Comparison of ENCODE assay signal across 8 cellular contexts in the genomic region with DNA sequence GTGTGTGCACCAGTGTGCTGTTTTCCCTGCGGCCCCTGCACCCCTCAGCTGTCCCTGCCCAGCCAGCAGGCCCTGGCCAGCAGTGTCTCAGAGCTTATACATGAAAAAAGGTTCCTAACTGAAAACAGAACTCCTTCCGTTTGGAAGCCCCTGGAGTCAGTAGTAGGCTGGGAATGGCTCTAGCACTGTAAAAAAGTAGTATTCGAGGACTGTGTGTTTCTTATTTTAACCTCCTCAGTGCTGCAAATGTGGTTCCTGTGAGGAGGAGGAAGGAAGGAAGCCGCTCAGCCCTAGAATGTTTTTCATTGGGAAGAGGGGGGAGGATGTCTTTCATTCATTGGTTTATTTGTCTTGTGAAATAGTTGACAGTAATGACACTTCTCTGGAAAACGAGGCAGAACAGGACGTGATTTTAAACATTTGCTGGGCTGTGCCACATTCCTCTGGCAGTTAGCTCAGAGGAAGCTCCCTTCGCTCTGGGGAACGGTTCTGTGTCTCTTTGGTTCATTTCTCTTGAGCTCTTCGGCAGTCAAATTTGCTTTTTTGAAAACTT.
DNase-seq lines count a peak whose midpoint lies in the region; ATAC-seq, FAIRE-seq and TF ChIP-seq lines count a peak whose summit lies in the region.

No MANE protein-coding gene starts in this region.

- FAIRE-seq in HepG2 (lab: Jason Lieb, UNC): no peak

- H3K27me3 ChIP-seq in colonic mucosa (no peaks in the 10 kb centered on the region), HepG2 (ENCODE audit: control insufficient read depth in 1 of 2, insufficient read depth in 2 of 2, low read length in 2 of 2) (no peaks in the 10 kb centered on the region; a peak in 1 of 5 replicates), suprapubic skin (no peaks in the 10 kb centered on the region)

- TF ChIP-seq RAD21 in HepG2 (CRISPR knock-in tag; IDR thresholded peaks at IDR 0.05): no peak

- peak overlapping the region; percentile 97 for H3K27ac Mint-ChIP-seq in stimulated activated naive CD8-positive, alpha-beta T cell treated with anti-CD3 and anti-CD28 coated beads, Interleukin-15, Interleukin-2, amounts not matched to agents 100 ng/mL and 50 ng/mL, for 24 hours

- H3K4me3 Mint-ChIP-seq in stimulated activated naive CD8-positive, alpha-beta T cell treated with anti-CD3 and anti-CD28 coated beads, Interleukin-15, Interleukin-2, amounts not matched to agents 100 ng/mL and 50 ng/mL, for 24 hours: peak overlapping the region; percentile 92

- H3K4me1 Mint-ChIP-seq in stimulated activated naive CD8-positive, alpha-beta T cell treated with anti-CD3 and anti-CD28 coated beads, Interleukin-15, Interleukin-2, amounts not matched to agents 100 ng/mL and 50 ng/mL, for 24 hours (ENCODE audit: low read depth): peaks cover 68% of the 10 kb centered on the region

- no peaks in the 10 kb centered on the region for H3K9me3 Mint-ChIP-seq in stimulated activated naive CD8-positive, alpha-beta T cell treated with anti-CD3 and anti-CD28 coated beads, Interleukin-15, Interleukin-2, amounts not matched to agents 100 ng/mL and 50 ng/mL, for 24 hours

- intact Hi-C loops in colonic mucosa (cut with DNase I): no loop called here
- intact Hi-C loops in HepG2 (cut with micrococcal nuclease; ENCODE audit: unreplicated experiment): loop anchor here (2.0 to 5.0 kb wide), 3 partner anchors 27 to 73 kb away; no protein-coding TSS in a partner anchor

- TF ChIP-seq CTCF in colonic mucosa (IDR thresholded peaks at IDR 0.05): no peak
- no peak for TF ChIP-seq CTCF in HepG2 (CRISPR knock-in tag; IDR thresholded peaks at IDR 0.05)
- TF ChIP-seq CTCF in suprapubic skin (IDR thresholded peaks at IDR 0.05): no peak

- H3K9ac ChIP-seq in colonic mucosa (ENCODE audit: low read depth in 2 of 2, low read length in 2 of 2) (peak overlapping the region; percentile 78 to 95), HepG2 (ENCODE audit: insufficient read depth, low read depth, low read length) (peak overlapping the region; percentile 98)

- POLR2A ChIA-PET in HepG2 (lab: Yijun Ruan, JAX): interaction anchor here (0.6 to 7.5 kb wide), 14 partner anchors 8 to 95 kb away, joined by 3 to 108 read pairs (median 12); no protein-coding TSS in a partner anchor

- TF ChIP-seq POLR2A in HepG2 (IDR thresholded peaks at IDR 0.05; ENCODE audit: insufficient read depth in 1 of 2, low read depth in 2 of 2, low read length in 2 of 2) (peak; percentile 43 to 68; a peak in 3 of 4 replicates), suprapubic skin (IDR thresholded peaks at IDR 0.05) (peak; percentile 39 to 52)

- CTCF ChIA-PET in HepG2 (lab: Yijun Ruan, JAX; ENCODE audit: low intra/inter-chr PET ratio, low total read pairs): interaction anchor here (1.5 kb wide), 1 partner anchor 37 kb away, joined by 7 read pairs; no protein-coding TSS in a partner anchor

- peak overlapping the region; percentile 89 for H3K27ac ChIP-seq in colonic mucosa
- H3K27ac ChIP-seq in HepG2 (ENCODE audit: extremely low read length, insufficient read depth, low read length): peak overlapping the region; percentile 93
- peak overlapping the region; percentile 96 for H3K27ac ChIP-seq in suprapubic skin

- H3K36me3 ChIP-seq in colonic mucosa: no peaks in the 10 kb centered on the region
- H3K36me3 ChIP-seq in HepG2 (replicated peaks in 1 of 2; ENCODE audit: control insufficient read depth in 1 of 2, insufficient read depth in 2 of 2, low read length in 2 of 2): peaks cover 0 to 15% of the 10 kb centered on the region in 2 experiments; a peak in 4 of 5 replicates
- no peaks in the 10 kb centered on the region for H3K36me3 ChIP-seq in suprapubic skin

- ATAC-seq in stimulated activated naive CD8-positive, alpha-beta T cell treated with anti-CD3 and anti-CD28 coated beads, Interleukin-15, Interleukin-2, amounts not matched to agents 100 U/mL and 50 U/mL, for 24 hours: no peak
- ATAC-seq in HepG2 (peak; percentile 2; the same call in 1 of the 3 replicates), HG03175 (IDR thresholded peaks at IDR 0.05; ENCODE audit: unreplicated experiment) (no peak), HG03571 (IDR thresholded peaks at IDR 0.05; ENCODE audit: unreplicated experiment) (no peak)

- H3K4me3 ChIP-seq in colonic mucosa: peak overlapping the region; percentile 66
- H3K4me3 ChIP-seq in HepG2 (replicated peaks in 1 of 3; ENCODE audit: insufficient read depth in 1 of 3, low read depth in 2 of 3, low read length in 3 of 3): peak overlapping the region; percentile 86 to 99 (median 91)
- peak overlapping the region; percentile 71 for H3K4me3 ChIP-seq in suprapubic skin

- DNase-seq in stimulated activated naive CD8-positive, alpha-beta T cell treated with anti-CD3 and anti-CD28 coated beads, Interleukin-15, Interleukin-2, amounts not matched to agents 100 U/mL and 50 U/mL, for 24 hours: no peak
- peak; percentile 90 for DNase-seq in RPMI7951 (ENCODE audit: low read depth)
- DNase-seq in colonic mucosa: no peak
- peak; percentile 83 for DNase-seq in HepG2 (ENCODE audit: low spot score)
- DNase-seq in suprapubic skin (ENCODE audit: low spot score in 2 of 2): no peak

- no TSS peak for BruUV-seq in HepG2 (replicated peaks; lab: Mats Ljungman, UMichigan)

- no peak overlapping the region for H2AFZ ChIP-seq in HepG2 (ENCODE audit: low read length)

- TF ChIP-seq EP300 in HepG2 (IDR thresholded peaks at IDR 0.05; ENCODE audit: low read depth in 2 of 2, low read length in 2 of 2): no peak
- no peak; the same call in 1 of the 2 replicates for TF ChIP-seq EP300 in HepG2 (CRISPR knock-in tag; IDR thresholded peaks at IDR 0.05; ENCODE audit: borderline replicate concordance)
- no peak for TF ChIP-seq EP300 in suprapubic skin (IDR thresholded peaks at IDR 0.05)

- H4K20me1 ChIP-seq in HepG2 (ENCODE audit: insufficient read depth, low read length): peaks cover 43% of the 10 kb centered on the region

- H3K9me3 ChIP-seq in colonic mucosa (no peaks in the 10 kb centered on the region), HepG2 (ENCODE audit: low read length) (no peaks in the 10 kb centered on the region), suprapubic skin (no peaks in the 10 kb centered on the region)

- H3K79me2 ChIP-seq in HepG2 (ENCODE audit: insufficient read depth, low read length): peaks cover 97% of the 10 kb centered on the region

- peaks cover 15% of the 10 kb centered on the region for H3K4me1 ChIP-seq in colonic mucosa
- peaks cover 67% of the 10 kb centered on the region for H3K4me1 ChIP-seq in HepG2 (ENCODE audit: insufficient read depth, low read length)
- peaks cover 84% of the 10 kb centered on the region for H3K4me1 ChIP-seq in suprapubic skin

- WGBS in HepG2 (ENCODE audit: low lambda C conversion rate): under 1% methylated on average over 9 of the region's 9 CpGs
- WGBS in suprapubic skin: 2% methylated on average over 9 of the region's 9 CpGs

- no peaks in the 10 kb centered on the region for H3K36me3 Mint-ChIP-seq in stimulated activated naive CD8-positive, alpha-beta T cell treated with anti-CD3 and anti-CD28 coated beads, Interleukin-15, Interleukin-2, amounts not matched to agents 100 ng/mL and 50 ng/mL, for 24 hours (ENCODE audit: low read depth)

- in situ Hi-C loops in HepG2 (cut with HindIII; ENCODE audit: extremely low pct_ligation_motif_present, low pct_unique_long_range_greater_than_20kb): no loop called here

- peak overlapping the region; percentile 91 for H3K4me2 ChIP-seq in HepG2 (ENCODE audit: low read depth, low read length)

- no peaks in the 10 kb centered on the region for H3K27me3 Mint-ChIP-seq in stimulated activated naive CD8-positive, alpha-beta T cell treated with anti-CD3 and anti-CD28 coated beads, Interleukin-15, Interleukin-2, amounts not matched to agents 100 ng/mL and 50 ng/mL, for 24 hours

TF ChIP-seq in HepG2, 621 proteins besides CTCF, POLR2A, EP300 and RAD21 (continues in another document):
- TF ChIP-seq, protein P1, sequence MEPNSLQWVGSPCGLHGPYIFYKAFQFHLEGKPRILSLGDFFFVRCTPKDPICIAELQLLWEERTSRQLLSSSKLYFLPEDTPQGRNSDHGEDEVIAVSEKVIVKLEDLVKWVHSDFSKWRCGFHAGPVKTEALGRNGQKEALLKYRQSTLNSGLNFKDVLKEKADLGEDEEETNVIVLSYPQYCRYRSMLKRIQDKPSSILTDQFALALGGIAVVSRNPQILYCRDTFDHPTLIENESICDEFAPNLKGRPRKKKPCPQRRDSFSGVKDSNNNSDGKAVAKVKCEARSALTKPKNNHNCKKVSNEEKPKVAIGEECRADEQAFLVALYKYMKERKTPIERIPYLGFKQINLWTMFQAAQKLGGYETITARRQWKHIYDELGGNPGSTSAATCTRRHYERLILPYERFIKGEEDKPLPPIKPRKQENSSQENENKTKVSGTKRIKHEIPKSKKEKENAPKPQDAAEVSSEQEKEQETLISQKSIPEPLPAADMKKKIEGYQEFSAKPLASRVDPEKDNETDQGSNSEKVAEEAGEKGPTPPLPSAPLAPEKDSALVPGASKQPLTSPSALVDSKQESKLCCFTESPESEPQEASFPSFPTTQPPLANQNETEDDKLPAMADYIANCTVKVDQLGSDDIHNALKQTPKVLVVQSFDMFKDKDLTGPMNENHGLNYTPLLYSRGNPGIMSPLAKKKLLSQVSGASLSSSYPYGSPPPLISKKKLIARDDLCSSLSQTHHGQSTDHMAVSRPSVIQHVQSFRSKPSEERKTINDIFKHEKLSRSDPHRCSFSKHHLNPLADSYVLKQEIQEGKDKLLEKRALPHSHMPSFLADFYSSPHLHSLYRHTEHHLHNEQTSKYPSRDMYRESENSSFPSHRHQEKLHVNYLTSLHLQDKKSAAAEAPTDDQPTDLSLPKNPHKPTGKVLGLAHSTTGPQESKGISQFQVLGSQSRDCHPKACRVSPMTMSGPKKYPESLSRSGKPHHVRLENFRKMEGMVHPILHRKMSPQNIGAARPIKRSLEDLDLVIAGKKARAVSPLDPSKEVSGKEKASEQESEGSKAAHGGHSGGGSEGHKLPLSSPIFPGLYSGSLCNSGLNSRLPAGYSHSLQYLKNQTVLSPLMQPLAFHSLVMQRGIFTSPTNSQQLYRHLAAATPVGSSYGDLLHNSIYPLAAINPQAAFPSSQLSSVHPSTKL (CRISPR knock-in tag; IDR thresholded peaks at IDR 0.05): peak; percentile 43; the same call in 1 of the 2 replicates
- TF ChIP-seq MIER2 (CRISPR knock-in tag; IDR thresholded peaks at IDR 0.05) (no peak), ZSCAN31 (CRISPR knock-in tag; IDR thresholded peaks at IDR 0.05; ENCODE audit: low read depth) (0 out of 2 replicates have a peak, but pooled peaks have one; percentile 38), HMG20B (CRISPR knock-in tag; conservative IDR thresholded peaks at IDR 0.05) (0 out of 2 replicates have a peak, but pooled peaks have one; percentile 19), GZF1 (CRISPR knock-in tag; IDR thresholded peaks at IDR 0.05) (0 out of 2 replicates have a peak, but pooled peaks have one; percentile 42), ATF7 (IDR thresholded peaks at IDR 0.05) (no peak), ATF7 (CRISPR knock-in tag; IDR thresholded peaks at IDR 0.05) (no peak), ZNF124 (CRISPR knock-in tag; IDR thresholded peaks at IDR 0.05) (0 out of 2 replicates have a peak, but pooled peaks have one; percentile 6)

Comparison
In these comparisons a context has a peak if more than half of its experiments do, and no peak if none do; other contexts are left out.
1. DNase-seq: peak in RPMI7951 (single experiment) and HepG2 (single experiment); none in stimulated activated naive CD8-positive, alpha-beta T cell treated with anti-CD3 and anti-CD28 coated beads, Interleukin-15, Interleukin-2, amounts not matched to agents 100 U/mL and 50 U/mL, for 24 hours (single experiment), colonic mucosa (single experiment) and suprapubic skin (0 of 2).
2. Peak in every context shown above with its lines, with median percentiles within 50 percentile points of each other: H3K27ac ChIP-seq and H3K4me3 ChIP-seq.